9 cellular contexts compared by ENCODE assay signal in the genomic region with DNA sequence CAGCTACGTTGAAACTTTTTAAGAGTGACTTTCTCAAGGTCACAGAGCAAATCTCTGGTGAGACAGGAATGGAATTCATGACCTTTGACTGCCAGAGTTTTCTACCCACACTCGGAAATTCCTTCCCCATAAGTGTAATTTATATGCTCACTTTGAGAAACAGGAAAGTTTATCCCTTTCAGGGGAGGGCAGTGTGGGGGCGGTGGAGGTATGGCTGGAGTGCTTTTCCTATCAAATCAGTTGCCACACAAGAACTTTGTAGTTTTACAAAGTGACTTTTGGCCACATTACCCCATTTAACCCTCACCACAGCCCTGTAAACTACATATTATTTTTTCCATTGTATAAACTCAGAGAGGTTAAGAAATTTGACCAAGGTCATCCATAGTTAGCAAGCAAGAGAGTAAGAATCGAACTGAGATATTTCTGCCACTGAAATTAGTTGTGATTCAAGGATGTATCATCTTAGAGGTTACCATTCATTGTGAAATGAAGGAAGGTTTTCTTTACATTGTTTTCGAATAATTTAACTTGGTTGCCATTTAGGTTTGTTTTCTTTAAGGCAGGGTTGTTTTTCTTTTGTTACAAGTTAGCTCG. TPM values are rescaled to one million over a fixed set of nuclear protein-coding genes. Genes with fewer than 3 reads are reported as not detected.
DNase-seq lines count a peak whose midpoint lies in the region; TF ChIP-seq lines count a peak whose summit lies in the region.
"Had no signal": no experiment of that assay in that cellular context is flagged by ENCODE, and none has a peak within 500 bp of the region (broad histone marks: within the 10 kb centered on the region; RNA-seq: fewer than 3 reads in every experiment).

No MANE protein-coding gene starts in this region.

- peak overlapping the region; percentile 42 for H3K4me2 ChIP-seq in SK-N-SH

- H3K9me3 Mint-ChIP-seq in activated T-cell treated with anti-CD3 and anti-CD28 coated beads, Interleukin-2, amount 50 U/mL, for 24 hours = no peaks in the 10 kb centered on the region

- H3K36me3 ChIP-seq in SK-N-SH (replicated peaks in 1 of 2; ENCODE audit: control insufficient read depth in 1 of 2, insufficient read depth in 2 of 2, low read length in 1 of 2) = no peaks in the 10 kb centered on the region
- H3K36me3 ChIP-seq in spleen = no peaks in the 10 kb centered on the region
- H3K36me3 ChIP-seq in testis (ENCODE audit: low read depth, missing control alignments) = no peaks in the 10 kb centered on the region

- H3K27ac Mint-ChIP-seq in activated T-cell treated with anti-CD3 and anti-CD28 coated beads, Interleukin-2, amount 50 U/mL, for 24 hours = peak overlapping the region; percentile 93

- CTCF ChIA-PET in SK-N-SH (lab: Yijun Ruan, JAX) = interaction anchor here (1.5 kb wide), 1 partner anchor 159 kb away, joined by 3 read pairs; no protein-coding TSS in a partner anchor

- 0 out of 2 replicates have a peak, but pooled peaks cover 6% of the 10 kb centered on the region for H4K20me1 ChIP-seq in SK-N-SH (ENCODE audit: insufficient read depth)

- peaks cover 96% of the 10 kb centered on the region for H3K79me2 ChIP-seq in SK-N-SH (ENCODE audit: insufficient read depth)

- H3K4me3 Mint-ChIP-seq in activated T-cell treated with anti-CD3 and anti-CD28 coated beads, Interleukin-2, amount 50 U/mL, for 24 hours = peak overlapping the region; percentile 63

- H3F3A ChIP-seq in SK-N-SH (replicated peaks; ENCODE audit: insufficient read depth) = peaks cover 8% of the 10 kb centered on the region

- 0 out of 2 replicates have a peak, but pooled peaks cover under 1% of the 10 kb centered on the region for H3K9me2 ChIP-seq in SK-N-SH

- TF ChIP-seq CTCF in SK-N-SH (IDR thresholded peaks at IDR 0.05) = no peak
- TF ChIP-seq CTCF in epithelial cell of esophagus (IDR thresholded peaks at IDR 0.05; ENCODE audit: insufficient read depth, low read depth, low read length, missing control alignments) = no peak
- TF ChIP-seq CTCF in spleen (IDR thresholded peaks at IDR 0.05 in 8 of 11, conservative IDR thresholded peaks at IDR 0.05 in 3 of 11) = no peak
- TF ChIP-seq CTCF in testis (IDR thresholded peaks at IDR 0.05) = no peak
- TF ChIP-seq CTCF in GM13976 (IDR thresholded peaks at IDR 0.05; ENCODE audit: borderline replicate concordance, control extremely low read depth, extremely low read depth, insufficient read depth, missing control alignments) = no peak

- peak in 1 of 2 experiments; percentile 57; a peak in 1 of 4 replicates for TF ChIP-seq EP300 in SK-N-SH (IDR thresholded peaks at IDR 0.05; ENCODE audit: borderline replicate concordance in 1 of 2, low read depth in 1 of 2, low read length in 1 of 2)

- H3K9me3 ChIP-seq in SK-N-SH (no peaks in the 10 kb centered on the region), spleen (no peaks in the 10 kb centered on the region), testis (no peaks in the 10 kb centered on the region)

- H3K4me3 ChIP-seq in SK-N-SH (ENCODE audit: low read depth in 2 of 2, low read length in 1 of 2) (no peak overlapping the region), epithelial cell of esophagus (ENCODE audit: low read length) (no peak overlapping the region), spleen (no peak overlapping the region), testis (no peak overlapping the region)

- H3K27ac ChIP-seq in SK-N-SH (ENCODE audit: low read depth in 2 of 2, low read length in 1 of 2) = peak overlapping the region; percentile 64 to 69; a peak in 3 of 4 replicates
- H3K27ac ChIP-seq in spleen = peak overlapping the region in 5 of 8 donors; percentile 24 to 98 (median 29)
- H3K27ac ChIP-seq in testis = no peak overlapping the region

- intact Hi-C loops in spleen (cut with DNase I; ENCODE audit: low total_unique reads) = no loop called here
- intact Hi-C loops in testis (cut with DNase I; ENCODE audit: low total_unique reads) = no loop called here

- in situ Hi-C loops in GM13976 (cut with MboI; ENCODE audit: low sequenced_read_pairs, unreplicated experiment) = no loop called here

- no peak for TF ChIP-seq RAD21 in SK-N-SH (IDR thresholded peaks at IDR 0.05; ENCODE audit: low read length)

- H2AFZ ChIP-seq in SK-N-SH (ENCODE audit: low read depth) = 0 out of 2 replicates have a peak overlapping the region, but pooled peaks have one; percentile 7

- peaks cover 11% of the 10 kb centered on the region for H3K36me3 Mint-ChIP-seq in activated T-cell treated with anti-CD3 and anti-CD28 coated beads, Interleukin-2, amount 50 U/mL, for 24 hours (ENCODE audit: low read depth)

- peaks cover 12 to 15% of the 10 kb centered on the region in 2 experiments; a peak in 3 of 4 replicates for H3K4me1 ChIP-seq in SK-N-SH (ENCODE audit: control insufficient read depth in 1 of 2, insufficient read depth in 2 of 2, low read depth in 1 of 2, low read length in 1 of 2)
- peaks cover 27 to 88% (median 63%) of the 10 kb centered on the region in 6 donors for H3K4me1 ChIP-seq in spleen
- peaks cover 21% of the 10 kb centered on the region for H3K4me1 ChIP-seq in testis

- POLR2A ChIA-PET in SK-N-SH (lab: Yijun Ruan, JAX) = no interaction called here

- no peaks in the 10 kb centered on the region for H3K27me3 ChIP-seq in SK-N-SH (ENCODE audit: insufficient read depth)
- peaks cover 0 to 5% (median 0%) of the 10 kb centered on the region in 7 donors for H3K27me3 ChIP-seq in spleen (replicated peaks in 1 of 7)
- H3K27me3 ChIP-seq in testis = no peaks in the 10 kb centered on the region

- H3K9ac ChIP-seq in SK-N-SH = peak overlapping the region; percentile 4; the same call in 1 of the 2 replicates

- peaks cover 83% of the 10 kb centered on the region for H3K4me1 Mint-ChIP-seq in activated T-cell treated with anti-CD3 and anti-CD28 coated beads, Interleukin-2, amount 50 U/mL, for 24 hours (ENCODE audit: low read depth)

- 37% methylated on average over 6 of the region's 6 CpGs for WGBS in SK-N-SH (ENCODE audit: low lambda C conversion rate)
- 56 to 74% (median 64%) methylated on average over 6 of the region's 6 CpGs for WGBS in spleen, 5 donors
- WGBS in testis, 2 donors = 31 to 41% methylated on average over 6 of the region's 6 CpGs

- DNase-seq in activated T-cell treated with anti-CD3 and anti-CD28 coated beads, Interleukin-2, amount 50 U/mL, for 24 hours = no peak
- DNase-seq in activated T-cell treated with anti-CD3 and anti-CD28 coated beads, Interleukin-2, amount 50 U/mL, for 1 hour = no peak
- DNase-seq in SK-N-SH (no peak), epithelial cell of esophagus (ENCODE audit: low read depth) (peak; percentile 16), spleen (no peak), testis (no peak), GM13976 (ENCODE audit: low spot score) (no peak), NK-92 (lab: John Stamatoyannopoulos, UW; ENCODE audit: unreplicated experiment) (no peak)
- DNase-seq: NCI-H1436 had no signal

- TF ChIP-seq POLR2A in spleen (IDR thresholded peaks at IDR 0.05) (no peak), testis (IDR thresholded peaks at IDR 0.05) (no peak)

- no peaks in the 10 kb centered on the region for H3K27me3 Mint-ChIP-seq in activated T-cell treated with anti-CD3 and anti-CD28 coated beads, Interleukin-2, amount 50 U/mL, for 24 hours

TF ChIP-seq in SK-N-SH, 30 proteins besides CTCF, POLR2A, EP300 and RAD21:
- TF ChIP-seq RCOR1 (IDR thresholded peaks at IDR 0.05; ENCODE audit: low read length) = no peak
- TF ChIP-seq, protein P1, sequence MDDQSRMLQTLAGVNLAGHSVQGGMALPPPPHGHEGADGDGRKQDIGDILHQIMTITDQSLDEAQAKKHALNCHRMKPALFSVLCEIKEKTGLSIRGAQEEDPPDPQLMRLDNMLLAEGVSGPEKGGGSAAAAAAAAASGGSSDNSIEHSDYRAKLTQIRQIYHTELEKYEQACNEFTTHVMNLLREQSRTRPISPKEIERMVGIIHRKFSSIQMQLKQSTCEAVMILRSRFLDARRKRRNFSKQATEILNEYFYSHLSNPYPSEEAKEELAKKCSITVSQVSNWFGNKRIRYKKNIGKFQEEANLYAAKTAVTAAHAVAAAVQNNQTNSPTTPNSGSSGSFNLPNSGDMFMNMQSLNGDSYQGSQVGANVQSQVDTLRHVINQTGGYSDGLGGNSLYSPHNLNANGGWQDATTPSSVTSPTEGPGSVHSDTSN (IDR thresholded peaks at IDR 0.05) = peak; percentile 56
- no peak for TF ChIP-seq NFIC (IDR thresholded peaks at IDR 0.05; ENCODE audit: borderline replicate concordance)
- TF ChIP-seq FOSL2 (IDR thresholded peaks at IDR 0.05; ENCODE audit: borderline replicate concordance, low read depth) = 0 out of 2 replicates have a peak, but pooled peaks have one; percentile 11
- TF ChIP-seq, protein P2, sequence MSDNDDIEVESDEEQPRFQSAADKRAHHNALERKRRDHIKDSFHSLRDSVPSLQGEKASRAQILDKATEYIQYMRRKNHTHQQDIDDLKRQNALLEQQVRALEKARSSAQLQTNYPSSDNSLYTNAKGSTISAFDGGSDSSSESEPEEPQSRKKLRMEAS (IDR thresholded peaks at IDR 0.05; ENCODE audit: low read depth) = peak; percentile 18; the same call in 1 of the 2 replicates
- TF ChIP-seq JUND (IDR thresholded peaks at IDR 0.05) = peak; percentile 43
- peak; percentile 70; the same call in 1 of the 2 replicates for TF ChIP-seq RXRA (IDR thresholded peaks at IDR 0.05; ENCODE audit: borderline replicate concordance, low read depth)
- TF ChIP-seq MXI1 (IDR thresholded peaks at IDR 0.05; ENCODE audit: low read depth, low read length) = no peak
- 0 out of 2 replicates have a peak, but pooled peaks have one; percentile 54 for TF ChIP-seq TEAD4 (IDR thresholded peaks at IDR 0.05; ENCODE audit: borderline replicate concordance, insufficient read depth)
- no peak for TF ChIP-seq SIN3A (IDR thresholded peaks at IDR 0.05; ENCODE audit: borderline replicate concordance, low read depth, low read length)
- TF ChIP-seq POLR2AphosphoS5 (IDR thresholded peaks at IDR 0.05; ENCODE audit: low read depth, low read length) = no peak
- no peak for TF ChIP-seq FOXJ3 (CRISPR knock-in tag; IDR thresholded peaks at IDR 0.05)
- peak; percentile 54; the same call in 1 of the 2 replicates for TF ChIP-seq TCF12 (IDR thresholded peaks at IDR 0.05)

RNA-seq across cellular contexts. Expression of a gene that starts 5.9 kb away (rescaled TPM):
- polyA plus RNA-seq in SK-N-SH (2012; rRNA removed) = 2.4 and 3.1 TPM in 2 replicates
- polyA plus RNA-seq in SK-N-SH (2012; cell fraction: cytosol; rRNA removed) = 3.2 and 3.3 TPM in 2 replicates
- polyA plus RNA-seq in SK-N-SH (2012; cell fraction: nucleus; rRNA removed) = 4.3 and 6.0 TPM in 2 replicates
- total RNA-seq in spleen = 10 to 100 TPM; 27.5 to 46.0 (median 33.9) TPM
- polyA plus RNA-seq in spleen = 1 to 10 TPM; 3.8 to 4.5 (median 3.9) TPM
- 10 to 100 TPM in 1 of 2 donors, 1 to 10 TPM in 1; 8.5 to 10.8 TPM for total RNA-seq in testis
- 3.8 TPM for polyA plus RNA-seq in testis (ENCODE audit: insufficient read depth, low read depth, low replicate concordance)

Comparison
In these comparisons a context has a peak if more than half of its experiments do, and no peak if none do; other contexts are left out.
1. H3K27ac ChIP-seq: peak in SK-N-SH (2 of 2) and spleen (5 of 8); none in testis (0 of 2).